In genomic region chr3:31981206-31982181, GRCh38 we compare ENCODE assay signal across 8 cellular contexts. TPM values are rescaled to one million over a fixed set of nuclear protein-coding genes. Genes with fewer than 3 reads are reported as not detected.
DNase-seq lines count a peak whose midpoint lies in the region; ATAC-seq, FAIRE-seq and TF ChIP-seq lines count a peak whose summit lies in the region.

TSS of gene OSBPL10 (minus strand) at chr3:31981262. CDS start at chr3:31981179, 83 bp downstream.
TSS of gene ZNF860 (plus strand) at chr3:31981750. CDS start at chr3:31989080, 7,330 bp downstream.

- peak within 1 kb of the TSS; percentile 84 for H3K9ac ChIP-seq in keratinocyte (ENCODE audit: control insufficient read depth, extremely low read depth, insufficient read depth, low read length)
- peak within 1 kb of the TSS; percentile 74 to 84 (median 77) for H3K9ac ChIP-seq in skeletal muscle tissue (ENCODE audit: low read depth in 1 of 3, low read length in 3 of 3)

- ATAC-seq in GM18907 (IDR thresholded peaks at IDR 0.05; ENCODE audit: unreplicated experiment): peak; percentile 28

- H2AFZ ChIP-seq in keratinocyte (ENCODE audit: control insufficient read depth, low read length): peak within 1 kb of the TSS; percentile 90

- in situ Hi-C loops in ACHN (cut with HindIII; ENCODE audit: low pct_ligation_motif_present, low pct_unique_long_range_greater_than_20kb, low sequenced_read_pairs): no loop called here

- no peaks in the 10 kb centered on the region for H4K20me1 ChIP-seq in keratinocyte (ENCODE audit: control insufficient read depth, extremely low read depth, insufficient read depth, low read length)

- peaks cover 25% of the 10 kb centered on the region for H3K27me3 Mint-ChIP-seq in T-helper 1 cell treated with Interleukin-12 subunit alpha and Interleukin-12 subunit beta and Interleukin-4 antibody, amounts not matched to agents 30 μg/mL and 1 μg/mL, for 36 hours (ENCODE audit: low read depth)

- DNase-seq in ACHN: peak; percentile 92
- no peak for DNase-seq in Jurkat, Clone E6-1 (ENCODE audit: low read depth, low spot score)
- DNase-seq in choroid plexus epithelial cell (ENCODE audit: low read depth): peak; percentile 91
- DNase-seq in keratinocyte (ENCODE audit: low read depth, low spot score): peak; percentile 66
- DNase-seq in D721Med (ENCODE audit: insufficient read length, low spot score): no peak

- H3K9me3 Mint-ChIP-seq in T-helper 1 cell treated with Interleukin-12 subunit alpha and Interleukin-12 subunit beta and Interleukin-4 antibody, amounts not matched to agents 30 μg/mL and 1 μg/mL, for 36 hours: no peaks in the 10 kb centered on the region

- peaks cover 5% of the 10 kb centered on the region for H3K9me1 ChIP-seq in keratinocyte (ENCODE audit: control insufficient read depth, extremely low read depth, insufficient read depth, low read length)

- peaks cover 70% of the 10 kb centered on the region for H3K79me2 ChIP-seq in keratinocyte (ENCODE audit: control insufficient read depth, insufficient read depth, low read length)

- H3K4me1 Mint-ChIP-seq in T-helper 1 cell treated with Interleukin-12 subunit alpha and Interleukin-12 subunit beta and Interleukin-4 antibody, amounts not matched to agents 30 μg/mL and 1 μg/mL, for 36 hours (ENCODE audit: low read depth): peaks cover 19% of the 10 kb centered on the region

- FAIRE-seq in keratinocyte (lab: Jason Lieb, UNC) (peak; percentile 59), D721Med (lab: Jason Lieb, UNC) (no peak)

- dilution Hi-C loops in keratinocyte (cut with MboI; ENCODE audit: extremely low pct_ligation_motif_present, low sequenced_read_pairs): no loop called here

- H3K36me3 ChIP-seq in keratinocyte (ENCODE audit: control insufficient read depth in 2 of 2, extremely low read depth in 1 of 2, insufficient read depth in 2 of 2, low read length in 2 of 2) (peaks cover 8 to 27% of the 10 kb centered on the region in 2 experiments), skeletal muscle tissue (ENCODE audit: control insufficient read depth in 3 of 3, insufficient read depth in 3 of 3, low read length in 3 of 3) (no peaks in the 10 kb centered on the region)

- H3K4me1 ChIP-seq in keratinocyte (ENCODE audit: control insufficient read depth, extremely low read depth, insufficient read depth, low read length): peaks cover 43% of the 10 kb centered on the region
- H3K4me1 ChIP-seq in skeletal muscle tissue (ENCODE audit: control insufficient read depth in 3 of 3, insufficient read depth in 3 of 3, low read length in 3 of 3): peaks cover 8 to 14% (median 14%) of the 10 kb centered on the region in 3 donors

- H3K27ac ChIP-seq in keratinocyte (ENCODE audit: control insufficient read depth, insufficient read depth, low read length): peak within 1 kb of the TSS; percentile 94
- H3K27ac ChIP-seq in skeletal muscle tissue (ENCODE audit: low read depth, low read length): peak within 1 kb of the TSS; percentile 75

- no peaks in the 10 kb centered on the region for H3K36me3 Mint-ChIP-seq in T-helper 1 cell treated with Interleukin-12 subunit alpha and Interleukin-12 subunit beta and Interleukin-4 antibody, amounts not matched to agents 30 μg/mL and 1 μg/mL, for 36 hours (ENCODE audit: low read depth)

- peak; percentile 24 for TF ChIP-seq CTCF in choroid plexus epithelial cell (conservative IDR thresholded peaks at IDR 0.05; ENCODE audit: low read depth, low read length)
- peak in 1 of 3 experiments; percentile 23 for TF ChIP-seq CTCF in keratinocyte (optimal IDR thresholded peaks at IDR 0.05 in 1 of 3, IDR thresholded peaks at IDR 0.05 in 1 of 3, conservative IDR thresholded peaks at IDR 0.05 in 1 of 3; ENCODE audit: extremely low read depth in 1 of 3, insufficient read depth in 2 of 3, low read length in 3 of 3)
- no peak for TF ChIP-seq CTCF in D721Med (IDR thresholded peaks at IDR 0.05; ENCODE audit: insufficient read depth, missing control alignments)

- peak within 1 kb of the TSS; percentile 15; the same call in 1 of the 2 replicates for H3K4me3 ChIP-seq in Jurkat, Clone E6-1 (ENCODE audit: low read length)
- H3K4me3 ChIP-seq in choroid plexus epithelial cell (ENCODE audit: low read depth, low read length): peak within 1 kb of the TSS; percentile 83
- H3K4me3 ChIP-seq in keratinocyte (ENCODE audit: control insufficient read depth in 2 of 3, extremely low read depth in 1 of 3, insufficient read depth in 2 of 3, low read depth in 1 of 3, low read length in 3 of 3): peak within 1 kb of the TSS; percentile 81 to 95 (median 94)
- peak within 1 kb of the TSS; percentile 79 to 93 (median 88) for H3K4me3 ChIP-seq in skeletal muscle tissue (ENCODE audit: low read length in 3 of 3)

- H3K9me3 ChIP-seq in keratinocyte (ENCODE audit: control insufficient read depth, low read depth, low read length): no peaks in the 10 kb centered on the region
- H3K9me3 ChIP-seq in skeletal muscle tissue (ENCODE audit: control insufficient read depth in 3 of 3, low read length in 3 of 3): no peaks in the 10 kb centered on the region

- peak within 1 kb of the TSS; percentile 60 for H3K27ac Mint-ChIP-seq in T-helper 1 cell treated with Interleukin-12 subunit alpha and Interleukin-12 subunit beta and Interleukin-4 antibody, amounts not matched to agents 30 μg/mL and 1 μg/mL, for 36 hours

- H3K4me3 Mint-ChIP-seq in T-helper 1 cell treated with Interleukin-12 subunit alpha and Interleukin-12 subunit beta and Interleukin-4 antibody, amounts not matched to agents 30 μg/mL and 1 μg/mL, for 36 hours: peak within 1 kb of the TSS; percentile 88

- H3K27me3 ChIP-seq in keratinocyte (ENCODE audit: control insufficient read depth, extremely low read depth, insufficient read depth, low read length) (no peaks in the 10 kb centered on the region), skeletal muscle tissue (ENCODE audit: control insufficient read depth in 3 of 3, insufficient read depth in 3 of 3, low read length in 3 of 3) (peaks cover 0 to 4% (median 0%) of the 10 kb centered on the region in 3 donors)

- H3K4me2 ChIP-seq in keratinocyte (ENCODE audit: control insufficient read depth, extremely low read depth, insufficient read depth, low read depth, low read length): peak within 1 kb of the TSS; percentile 99

RNA-seq across cellular contexts. Expression of gene OSBPL10, which starts in this region (rescaled TPM):
- not detected for polyA plus RNA-seq in Jurkat, Clone E6-1 (2012; ENCODE audit: insufficient read depth, insufficient read length)
- 42.6 to 78.1 TPM (median 50.1 TPM) in 3 replicates for polyA plus RNA-seq in keratinocyte
- polyA plus RNA-seq in keratinocyte (2011; ENCODE audit: low read depth): 14.4 TPM
- 68.5 and 68.9 TPM in 2 replicates for polyA plus RNA-seq in keratinocyte (2011; cell fraction: cytosol; rRNA removed)
- polyA plus RNA-seq in keratinocyte (2011; cell fraction: nucleus; rRNA removed): 82.4 and 92.0 TPM in 2 replicates
- 27.0 and 67.6 TPM in 2 replicates for polyA plus RNA-seq in keratinocyte (2012; ENCODE audit: low replicate concordance)
- polyA minus RNA-seq in keratinocyte: 88.3 to 141 TPM (median 103 TPM) in 3 replicates
- polyA minus RNA-seq in keratinocyte (2011; cell fraction: cytosol; rRNA and poly(A)+ RNA removed): 59.1 TPM
- polyA minus RNA-seq in keratinocyte (2011; cell fraction: nucleus; rRNA and poly(A)+ RNA removed): 59.5 and 153 TPM in 2 replicates
- 6.8 TPM for total RNA-seq in skeletal muscle tissue

RNA-seq across cellular contexts. Expression of gene ZNF860, which starts in this region (rescaled TPM):
- not detected for polyA plus RNA-seq in Jurkat, Clone E6-1 (2012; ENCODE audit: insufficient read depth, insufficient read length)
- polyA plus RNA-seq in keratinocyte: 5.6 to 10.3 TPM (median 7.9 TPM) in 3 replicates
- 1.6 TPM for polyA plus RNA-seq in keratinocyte (2011; ENCODE audit: low read depth)
- 3.7 and 8.1 TPM in 2 replicates for polyA plus RNA-seq in keratinocyte (2011; cell fraction: cytosol; rRNA removed)
- polyA plus RNA-seq in keratinocyte (2011; cell fraction: nucleus; rRNA removed): 10.3 and 10.5 TPM in 2 replicates
- polyA plus RNA-seq in keratinocyte (2012; ENCODE audit: low replicate concordance): 1.8 and 6.0 TPM in 2 replicates
- 6.3 to 15.7 TPM (median 13.4 TPM) in 3 replicates for polyA minus RNA-seq in keratinocyte
- 4.4 TPM for polyA minus RNA-seq in keratinocyte (2011; cell fraction: cytosol; rRNA and poly(A)+ RNA removed)
- 7.3 and 12.2 TPM in 2 replicates for polyA minus RNA-seq in keratinocyte (2011; cell fraction: nucleus; rRNA and poly(A)+ RNA removed)
- under 0.01 TPM for total RNA-seq in skeletal muscle tissue

Comparison
In these comparisons a context has a peak if more than half of its experiments do, and no peak if none do; other contexts are left out.
1. DNase-seq: peak in ACHN (single experiment), choroid plexus epithelial cell (single experiment) and keratinocyte (single experiment); none in Jurkat, Clone E6-1 (single experiment) and D721Med (single experiment).
2. H3K4me3 ChIP-seq: peak in every context shown above with its lines; median percentile 94 in keratinocyte; 88 in skeletal muscle tissue; 83 in choroid plexus epithelial cell; 15 in Jurkat, Clone E6-1.